ENCODE assay signal across 1 cellular context in genomic region chr3:177609613-177610012, GRCh38.
TF ChIP-seq lines count a peak whose summit lies in the region.

No MANE protein-coding gene starts in this region.

TF ChIP-seq in H1, 55 proteins besides CTCF, POLR2A, EP300 and RAD21 (continued from another document):
- TF ChIP-seq CHD7 (IDR thresholded peaks at IDR 0.05; ENCODE audit: insufficient replicate concordance, low read length): no peak
- TF ChIP-seq YY1 (IDR thresholded peaks at IDR 0.05; ENCODE audit: low read depth, low read length): no peak
- no peak for TF ChIP-seq RNF2 (IDR thresholded peaks at IDR 0.05; ENCODE audit: borderline replicate concordance, low read depth, low read length, missing control alignments, poor library complexity, severe bottlenecking)
- TF ChIP-seq, protein P1, sequence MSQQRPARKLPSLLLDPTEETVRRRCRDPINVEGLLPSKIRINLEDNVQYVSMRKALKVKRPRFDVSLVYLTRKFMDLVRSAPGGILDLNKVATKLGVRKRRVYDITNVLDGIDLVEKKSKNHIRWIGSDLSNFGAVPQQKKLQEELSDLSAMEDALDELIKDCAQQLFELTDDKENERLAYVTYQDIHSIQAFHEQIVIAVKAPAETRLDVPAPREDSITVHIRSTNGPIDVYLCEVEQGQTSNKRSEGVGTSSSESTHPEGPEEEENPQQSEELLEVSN (IDR thresholded peaks at IDR 0.05): no peak
- no peak for TF ChIP-seq NANOG (IDR thresholded peaks at IDR 0.05; ENCODE audit: insufficient read depth, low read depth, low read length, poor library complexity, severe bottlenecking)
- TF ChIP-seq CTBP2 (IDR thresholded peaks at IDR 0.05; ENCODE audit: borderline replicate concordance, insufficient read depth, insufficient read length, low read length): no peak
- no peak for TF ChIP-seq RXRA (IDR thresholded peaks at IDR 0.05; ENCODE audit: insufficient read depth, low read depth, low read length)
- TF ChIP-seq POLR2AphosphoS5 (IDR thresholded peaks at IDR 0.05; ENCODE audit: low read depth, low read length): no peak
- no peak for TF ChIP-seq NRF1 (IDR thresholded peaks at IDR 0.05; ENCODE audit: low read depth, low read length)
TF ChIP-seq in H1: peak in this region for 0.
